19 cellular contexts compared by ENCODE assay signal in the genomic region with DNA sequence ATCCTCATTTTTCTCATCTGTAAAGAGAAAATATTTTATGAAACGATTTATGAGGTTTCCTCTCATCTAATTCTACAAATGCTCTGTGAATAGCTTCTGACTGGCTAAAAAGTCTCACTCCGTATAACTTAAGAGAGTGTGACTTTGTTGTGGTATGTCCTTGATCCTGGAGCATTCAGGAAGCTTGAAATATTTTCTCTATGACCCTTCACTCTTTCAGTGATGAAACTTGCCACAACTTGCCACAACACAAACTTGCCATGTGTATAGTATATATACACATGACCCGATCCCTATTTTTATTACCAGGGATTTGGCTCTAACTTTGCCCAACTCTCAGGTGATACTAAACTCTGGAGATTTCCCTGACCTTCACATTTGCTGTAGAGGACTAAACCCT.
DNase-seq lines count a peak whose midpoint lies in the region; ATAC-seq and TF ChIP-seq lines count a peak whose summit lies in the region.
"Had no signal": no experiment of that assay in that cellular context is flagged by ENCODE, and none has a peak within 500 bp of the region (broad histone marks: within the 10 kb centered on the region; RNA-seq: fewer than 3 reads in every experiment).

No MANE protein-coding gene starts in this region.

- POLR2A ChIA-PET in Panc1 (lab: Charles Lee): no interaction called here

- in situ Hi-C loops in Panc1 (cut with HindIII; ENCODE audit: low pct_unique_long_range_greater_than_20kb, low sequenced_read_pairs): no loop called here

- H3K4me3 ChIP-seq in Panc1 (ENCODE audit: low read depth in 2 of 2, low read length in 2 of 2) (no peak overlapping the region), epithelial cell of esophagus (ENCODE audit: low read length) (no peak overlapping the region), testis (no peak overlapping the region)
- H3K4me3 ChIP-seq: MG63 had no signal

- H3K27me3 Mint-ChIP-seq in osteocyte (ENCODE audit: unreplicated experiment): no peaks in the 10 kb centered on the region

- no TSS peak for BruUV-seq in Panc1 (replicated peaks; lab: Mats Ljungman, UMichigan)

- H3K4me3 Mint-ChIP-seq in osteocyte (ENCODE audit: unreplicated experiment): no peak overlapping the region
- H3K4me3 Mint-ChIP-seq: B cell; CD4-positive, alpha-beta T cell had no signal

- CTCF ChIA-PET in Panc1 (lab: Charles Lee): no interaction called here

- TF ChIP-seq CTCF in Panc1 (IDR thresholded peaks at IDR 0.05) (no peak), epithelial cell of esophagus (IDR thresholded peaks at IDR 0.05; ENCODE audit: insufficient read depth, low read depth, low read length, missing control alignments) (no peak), osteocyte (IDR thresholded peaks at IDR 0.05) (no peak), testis (IDR thresholded peaks at IDR 0.05) (no peak)

- H3K9me3 ChIP-seq in Panc1 (ENCODE audit: control insufficient read depth, insufficient read depth, low read depth, low read length) (no peaks in the 10 kb centered on the region), testis (no peaks in the 10 kb centered on the region)
- H3K9me3 ChIP-seq: MG63 had no signal

- H3K27me3 ChIP-seq in Panc1 (ENCODE audit: control insufficient read depth, insufficient read depth, low read length): no peaks in the 10 kb centered on the region
- no peaks in the 10 kb centered on the region for H3K27me3 ChIP-seq in testis
- H3K27me3 ChIP-seq: MG63 had no signal

- no peak for ATAC-seq in Panc1

- peaks cover 8% of the 10 kb centered on the region for H3K4me1 ChIP-seq in Panc1 (ENCODE audit: control insufficient read depth, insufficient read depth, low read length)
- H3K4me1 ChIP-seq in testis: no peaks in the 10 kb centered on the region

- H3K36me3 ChIP-seq in Panc1 (ENCODE audit: control insufficient read depth, insufficient read depth, low read length) (no peaks in the 10 kb centered on the region), testis (ENCODE audit: low read depth, missing control alignments) (no peaks in the 10 kb centered on the region)
- H3K36me3 ChIP-seq: MG63 had no signal

- H3K27ac ChIP-seq in Panc1 (ENCODE audit: low read length): peak overlapping the region; percentile 78
- no peak overlapping the region for H3K27ac ChIP-seq in testis
- H3K27ac ChIP-seq: HL-60 had no signal

- TF ChIP-seq POLR2A in testis (IDR thresholded peaks at IDR 0.05): no peak

- DNase-seq in ELR (ENCODE audit: low read depth) (peak; percentile 31), Panc1 (ENCODE audit: low read depth, low spot score) (no peak), epithelial cell of esophagus (ENCODE audit: low read depth) (peak; percentile 79), osteocyte (ENCODE audit: extremely low spot score, unreplicated experiment) (no peak), NCI-H1417 (lab: John Stamatoyannopoulos, UW) (no peak), testis (no peak)
- no peak for DNase-seq in stimulated activated CD4-positive, alpha-beta T cell treated with anti-CD3 and anti-CD28 coated beads, Interleukin-15, amount 100 ng/mL, for 24 hours
- DNase-seq: ACHN; Calu3; CD4-positive, alpha-beta T cell; GDM1; KG1; MG63; NCI-H1105; NCI-H2029; NCI-H2171 treated with DMSO at 0.1 percent for 48 hours; NCI-H510A treated with DMSO at 0.1 percent for 48 hours had no signal

- intact Hi-C loops in Panc1 (cut with micrococcal nuclease; ENCODE audit: unreplicated experiment) (no loop called here), testis (cut with DNase I; ENCODE audit: low total_unique reads) (no loop called here)

- H3K9me3 Mint-ChIP-seq in osteocyte (ENCODE audit: unreplicated experiment): no peaks in the 10 kb centered on the region
- H3K9me3 Mint-ChIP-seq: CD4-positive, alpha-beta T cell had no signal

- WGBS in testis, 2 donors: 75 to 89% methylated on average over 3 of the region's 3 CpGs

- peak overlapping the region; percentile 5 for H3K27ac Mint-ChIP-seq in osteocyte (ENCODE audit: unreplicated experiment)
- H3K27ac Mint-ChIP-seq: B cell; CD4-positive, alpha-beta T cell had no signal

- H3K4me1 Mint-ChIP-seq in osteocyte (ENCODE audit: unreplicated experiment): peaks cover 20% of the 10 kb centered on the region
- H3K4me1 Mint-ChIP-seq: B cell had no signal

- no peaks in the 10 kb centered on the region for H3K36me3 Mint-ChIP-seq in osteocyte (ENCODE audit: unreplicated experiment)

Comparison
In these comparisons a context has a peak if more than half of its experiments do, and no peak if none do; other contexts are left out.
1. DNase-seq: peak in ELR (single experiment) and epithelial cell of esophagus (single experiment); none in Panc1 (single experiment), osteocyte (single experiment), NCI-H1417 (0 of 3), testis (single experiment) and stimulated activated CD4-positive, alpha-beta T cell treated with anti-CD3 and anti-CD28 coated beads, Interleukin-15, amount 100 ng/mL, for 24 hours (single experiment).